Comparison of ENCODE assay signal across 1 cellular context in genomic region chr3:33430061-33430460, GRCh38.
TF ChIP-seq lines count a peak whose summit lies in the region.

No MANE protein-coding gene starts in this region.

TF ChIP-seq in HepG2, 621 proteins besides CTCF, POLR2A, EP300 and RAD21:
- TF ChIP-seq ZSCAN20 (CRISPR knock-in tag; IDR thresholded peaks at IDR 0.05; ENCODE audit: borderline replicate concordance) (no peak), NFIB (CRISPR knock-in tag; IDR thresholded peaks at IDR 0.05; ENCODE audit: borderline replicate concordance) (no peak), ZBTB25 (CRISPR knock-in tag; IDR thresholded peaks at IDR 0.05) (no peak), ZBTB3 (CRISPR knock-in tag; IDR thresholded peaks at IDR 0.05; ENCODE audit: borderline replicate concordance, low read depth) (no peak), ZNF672 (CRISPR knock-in tag; IDR thresholded peaks at IDR 0.05) (no peak), POLR2AphosphoS5 (IDR thresholded peaks at IDR 0.05; ENCODE audit: low read depth, low read length) (no peak), U2AF1 (optimal IDR thresholded peaks at IDR 0.05; ENCODE audit: low read depth, low read length) (no peak), ZNF18 (CRISPR knock-in tag; IDR thresholded peaks at IDR 0.05; ENCODE audit: insufficient replicate concordance) (no peak), FOXM1 (CRISPR knock-in tag; IDR thresholded peaks at IDR 0.05) (no peak), MAFF (IDR thresholded peaks at IDR 0.05; ENCODE audit: low read depth, low read length) (no peak), AGO2 (optimal IDR thresholded peaks at IDR 0.05; ENCODE audit: low read depth, low read length) (no peak), ZNF280B (CRISPR knock-in tag; IDR thresholded peaks at IDR 0.05; ENCODE audit: borderline replicate concordance) (no peak), REXO4 (CRISPR knock-in tag; IDR thresholded peaks at IDR 0.05; ENCODE audit: borderline replicate concordance) (no peak), ZSCAN12 (CRISPR knock-in tag; IDR thresholded peaks at IDR 0.05) (no peak), MXI1 (IDR thresholded peaks at IDR 0.05; ENCODE audit: borderline replicate concordance, low read depth, low read length) (no peak), SMARCE1 (IDR thresholded peaks at IDR 0.05; ENCODE audit: borderline replicate concordance) (no peak), ZNF737 (CRISPR knock-in tag; IDR thresholded peaks at IDR 0.05; ENCODE audit: borderline replicate concordance) (no peak), KDM5B (CRISPR knock-in tag; IDR thresholded peaks at IDR 0.05; ENCODE audit: borderline replicate concordance) (no peak)
